ENCODE assay signal across 8 cellular contexts in the genomic region with DNA sequence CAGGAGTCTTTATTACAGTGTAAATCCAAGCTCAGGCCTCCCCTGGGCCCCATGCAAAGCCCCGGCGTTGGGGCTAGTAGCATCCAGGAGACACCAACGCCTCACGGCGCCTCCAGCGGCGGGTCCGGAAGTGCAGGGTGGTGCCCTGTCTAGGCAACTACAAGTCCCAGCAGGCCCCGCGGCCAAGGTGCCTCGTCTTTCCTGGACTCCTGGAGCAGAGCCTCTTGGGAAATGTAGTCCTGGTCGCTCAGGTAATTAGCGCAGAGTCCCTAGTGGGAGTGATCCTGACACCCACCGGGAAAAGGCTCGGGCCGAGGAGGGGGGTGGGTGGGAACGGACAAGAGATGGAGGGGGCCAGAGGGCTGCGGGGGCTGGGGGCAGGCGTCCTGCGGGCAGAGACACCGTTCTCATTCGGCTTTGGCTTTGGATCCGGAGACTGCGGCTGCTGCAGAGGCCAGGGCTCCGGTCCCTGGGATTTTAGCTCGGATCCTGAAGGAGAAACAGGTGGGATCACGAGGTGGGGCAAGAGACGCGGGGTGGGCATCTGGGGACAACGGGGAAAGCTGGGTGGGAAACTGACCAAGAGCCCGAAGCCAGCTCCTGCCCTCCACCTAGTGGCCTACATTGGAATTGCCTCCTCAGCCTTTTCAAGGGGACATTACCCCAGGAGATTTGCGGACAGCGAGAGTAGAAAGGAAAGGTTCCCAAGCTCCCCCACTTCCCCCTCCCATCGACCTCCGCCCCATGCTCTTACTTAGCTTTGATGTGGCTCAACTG. TPM values are rescaled to one million over a fixed set of nuclear protein-coding genes. Genes with fewer than 3 reads are reported as not detected.
A peak's percentile ranks its signal among the peaks of the same experiment; 100 is the strongest.
DNase-seq lines count a peak whose midpoint lies in the region; ATAC-seq and TF ChIP-seq lines count a peak whose summit lies in the region.

No MANE protein-coding gene starts in this region.

- H3K27me3 Mint-ChIP-seq in CD8-positive, alpha-beta T cell (ENCODE audit: low read depth) = no peaks in the 10 kb centered on the region
- peaks cover 2% of the 10 kb centered on the region for H3K27me3 Mint-ChIP-seq in activated CD8-positive, alpha-beta T cell treated with anti-CD3 and anti-CD28 coated beads for 36 hours

- intact Hi-C loops in CD8-positive, alpha-beta T cell (cut with DNase I, micrococcal nuclease) = loop anchor here (1.0 to 5.0 kb wide), 7 partner anchors 21 to 332 kb away; a partner anchor contains a TSS
- intact Hi-C loops in activated CD8-positive, alpha-beta T cell treated with anti-CD3 and anti-CD28 coated beads for 36 hours (cut with micrococcal nuclease) = no loop called here

- TF ChIP-seq CTCF in CD8-positive, alpha-beta T cell (IDR thresholded peaks at IDR 0.05) = peak; percentile 87
- peak; percentile 99 for TF ChIP-seq CTCF in HL-60 (IDR thresholded peaks at IDR 0.05; ENCODE audit: insufficient read depth, low read length)
- peak; percentile 92 for TF ChIP-seq CTCF in activated CD8-positive, alpha-beta T cell treated with anti-CD3 and anti-CD28 coated beads for 36 hours (IDR thresholded peaks at IDR 0.05)

- no peaks in the 10 kb centered on the region for H3K36me3 Mint-ChIP-seq in CD8-positive, alpha-beta T cell
- no peaks in the 10 kb centered on the region for H3K36me3 Mint-ChIP-seq in activated CD8-positive, alpha-beta T cell treated with anti-CD3 and anti-CD28 coated beads for 36 hours (ENCODE audit: low read depth)

- H3K27ac ChIP-seq in CD8-positive, alpha-beta T cell (ENCODE audit: low read depth, low read length) = no peak overlapping the region
- H3K27ac ChIP-seq in HL-60 (replicated peaks) = no peak overlapping the region

- no peaks in the 10 kb centered on the region for H3K9me3 Mint-ChIP-seq in CD8-positive, alpha-beta T cell
- no peaks in the 10 kb centered on the region for H3K9me3 Mint-ChIP-seq in activated CD8-positive, alpha-beta T cell treated with anti-CD3 and anti-CD28 coated beads for 36 hours

- no peaks in the 10 kb centered on the region for H3K36me3 ChIP-seq in CD8-positive, alpha-beta T cell (ENCODE audit: insufficient read depth, low read length)

- ATAC-seq in CD8-positive, alpha-beta T cell = peak; percentile 99
- peak; percentile 91 for ATAC-seq in GM19455 (IDR thresholded peaks at IDR 0.05; ENCODE audit: unreplicated experiment)
- peak; percentile 99 for ATAC-seq in activated CD8-positive, alpha-beta T cell treated with anti-CD3 and anti-CD28 coated beads for 36 hours

- H3K4me1 ChIP-seq in CD8-positive, alpha-beta T cell (ENCODE audit: insufficient read depth, low read length) = peaks cover 4% of the 10 kb centered on the region

- CTCF ChIA-PET in CD8-positive, alpha-beta T cell (lab: Charles Lee) = interaction anchor here (0.6 to 6.5 kb wide), 35 partner anchors 9 to 156 kb away, joined by 3 to 101 read pairs (median 5); a partner anchor contains a TSS
- CTCF ChIA-PET in activated CD8-positive, alpha-beta T cell treated with anti-CD3 and anti-CD28 coated beads for 36 hours (lab: Charles Lee) = interaction anchor here (0.7 to 3.0 kb wide), 56 partner anchors 9 to 307 kb away, joined by 3 to 78 read pairs (median 6); a partner anchor contains a TSS

- POLR2A ChIA-PET in CD8-positive, alpha-beta T cell (lab: Charles Lee) = interaction anchor here (1.0 to 1.9 kb wide), 6 partner anchors 10 to 73 kb away, joined by 3 to 16 read pairs (median 4); a partner anchor contains a TSS
- POLR2A ChIA-PET in activated CD8-positive, alpha-beta T cell treated with anti-CD3 and anti-CD28 coated beads for 36 hours (lab: Charles Lee) = interaction anchor here (0.6 to 1.5 kb wide), 6 partner anchors 9 to 531 kb away, joined by 3 to 9 read pairs (median 3); a partner anchor contains a TSS

- H3K27ac Mint-ChIP-seq in CD8-positive, alpha-beta T cell = peak overlapping the region; percentile 77
- peak overlapping the region; percentile 85 for H3K27ac Mint-ChIP-seq in activated CD8-positive, alpha-beta T cell treated with anti-CD3 and anti-CD28 coated beads for 36 hours

- H3K4me3 Mint-ChIP-seq in CD8-positive, alpha-beta T cell = peak overlapping the region; percentile 92
- peak overlapping the region; percentile 86 for H3K4me3 Mint-ChIP-seq in activated CD8-positive, alpha-beta T cell treated with anti-CD3 and anti-CD28 coated beads for 36 hours

- peak; percentile 95 to 99 (median 97) for DNase-seq in CD8-positive, alpha-beta T cell
- DNase-seq in HL-60 (ENCODE audit: low read depth in 1 of 2, low spot score in 1 of 2) = peak; percentile 88 to 98
- DNase-seq in NCI-H82 treated with DMSO at 0.1 percent for 48 hours (lab: John Stamatoyannopoulos, UW; ENCODE audit: unreplicated experiment) = peak; percentile 93
- DNase-seq in activated CD8-positive, alpha-beta T cell treated with anti-CD3 and anti-CD28 coated beads for 36 hours = peak; percentile 100
- DNase-seq in effector CD4-positive, alpha-beta T cell = peak; percentile 99
- peak; percentile 98 for DNase-seq in medulla oblongata (ENCODE audit: extremely low spot score)
- peak; percentile 95 to 98 (median 98) for DNase-seq in stimulated activated CD4-positive, alpha-beta T cell treated with anti-CD3 and anti-CD28 coated beads, TNF-alpha, amount 100 ng/mL, for 48 hours (ENCODE audit: low read depth in 3 of 3)

- H3K27me3 ChIP-seq in CD8-positive, alpha-beta T cell (ENCODE audit: insufficient read depth, low read length) = no peaks in the 10 kb centered on the region
- no peaks in the 10 kb centered on the region for H3K27me3 ChIP-seq in HL-60 (ENCODE audit: insufficient read depth, poor library complexity, severe bottlenecking)

- H3K9me3 ChIP-seq in CD8-positive, alpha-beta T cell (ENCODE audit: low read length) = no peaks in the 10 kb centered on the region

- H3K4me1 Mint-ChIP-seq in CD8-positive, alpha-beta T cell (ENCODE audit: low read depth) = peaks cover 7% of the 10 kb centered on the region
- peaks cover 14% of the 10 kb centered on the region for H3K4me1 Mint-ChIP-seq in activated CD8-positive, alpha-beta T cell treated with anti-CD3 and anti-CD28 coated beads for 36 hours (ENCODE audit: low read depth)

- peak overlapping the region; percentile 62 for H3K4me3 ChIP-seq in CD8-positive, alpha-beta T cell (ENCODE audit: low read depth, low read length)
- peak overlapping the region; percentile 74 for H3K4me3 ChIP-seq in HL-60 (replicated peaks; ENCODE audit: insufficient read depth, low read length)

RNA-seq across cellular contexts. Expression of a gene that starts 11.4 kb away (rescaled TPM):
- 1 to 10 TPM in 1 of 2 experiments, under 1 TPM in 1; 0.64 to 1.3 TPM for total RNA-seq in CD8-positive, alpha-beta T cell
- 1 to 10 TPM; 2.6 to 3.0 TPM for total RNA-seq in activated CD8-positive, alpha-beta T cell treated with anti-CD3 and anti-CD28 coated beads for 36 hours

RNA-seq across cellular contexts. Expression of a gene that starts 12.8 kb away (rescaled TPM):
- 1 to 10 TPM; 5.6 to 8.0 TPM for total RNA-seq in CD8-positive, alpha-beta T cell
- total RNA-seq in activated CD8-positive, alpha-beta T cell treated with anti-CD3 and anti-CD28 coated beads for 36 hours = 1 to 10 TPM; 3.7 to 4.2 TPM

RNA-seq across cellular contexts. Expression of a gene that starts 17.7 kb away (rescaled TPM):
- total RNA-seq in CD8-positive, alpha-beta T cell = 100 to 1,000 TPM; 625 to 631 TPM
- total RNA-seq in activated CD8-positive, alpha-beta T cell treated with anti-CD3 and anti-CD28 coated beads for 36 hours = 10 to 100 TPM; 70.0 to 71.2 TPM

RNA-seq across cellular contexts. Expression of a gene that starts 21.8 kb away (rescaled TPM):
- 10 to 100 TPM; 45.6 to 51.6 TPM for total RNA-seq in CD8-positive, alpha-beta T cell
- 100 to 1,000 TPM; 152 to 153 TPM for total RNA-seq in activated CD8-positive, alpha-beta T cell treated with anti-CD3 and anti-CD28 coated beads for 36 hours

Comparison
In these comparisons a context has a peak if more than half of its experiments do, and no peak if none do; other contexts are left out.
1. RNA of a gene that starts 17.7 kb away (total RNA-seq): 625 to 631 TPM in CD8-positive, alpha-beta T cell; 70.0 to 71.2 TPM in activated CD8-positive, alpha-beta T cell treated with anti-CD3 and anti-CD28 coated beads for 36 hours; every median in the first group is over 4 times any median in the second.
2. Peak in every context shown above with its lines, with median percentiles within 50 percentile points of each other: ATAC-seq, DNase-seq and CTCF ChIP-seq.